In the genomic region with DNA sequence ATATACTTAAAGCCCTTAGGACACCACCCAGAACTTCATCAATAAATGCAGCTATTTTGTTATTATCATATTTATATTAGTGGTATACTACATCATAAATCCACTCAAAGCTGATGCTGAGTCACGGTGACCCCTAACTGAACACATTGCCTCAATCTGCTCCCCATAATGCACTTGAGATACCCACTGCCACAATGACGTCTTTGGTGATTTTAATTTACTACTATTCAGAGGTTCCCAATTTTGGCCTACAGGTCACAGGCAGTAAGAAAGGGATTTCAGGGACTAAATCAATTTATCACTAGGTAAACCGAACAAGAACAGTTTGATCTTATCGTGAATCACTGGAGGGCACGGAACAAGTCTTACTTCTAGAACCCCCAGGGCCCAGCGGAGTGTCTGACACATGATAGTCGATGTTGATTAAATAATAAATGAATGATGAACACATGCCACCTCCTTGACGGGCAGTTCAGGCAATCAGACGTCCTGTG, we compare ENCODE assay signal across 8 cellular contexts. TPM values are rescaled to one million over a fixed set of nuclear protein-coding genes. Genes with fewer than 3 reads are reported as not detected.
DNase-seq lines count a peak whose midpoint lies in the region; ATAC-seq and TF ChIP-seq lines count a peak whose summit lies in the region.

No MANE protein-coding gene starts in this region.

- 14 to 28% (median 18%) methylated on average over 8 to 9 of the region's 9 CpGs for WGBS in adrenal gland, 4 donors

- peaks cover 13% of the 10 kb centered on the region for H3K36me3 Mint-ChIP-seq in activated CD8-positive, alpha-beta memory T cell treated with anti-CD3 and anti-CD28 coated beads, Interleukin-2, amount 10 ng/mL, durations not matched to agents 7 days and 5 days

- H3K27ac ChIP-seq in adrenal gland (peak overlapping the region in 4 of 5 donors; percentile 83 to 96 (median 92)), temporal lobe (ENCODE audit: low read depth, low read length) (peak overlapping the region; percentile 74)

- peak overlapping the region; percentile 72 for H3K27ac Mint-ChIP-seq in activated CD8-positive, alpha-beta memory T cell treated with anti-CD3 and anti-CD28 coated beads, Interleukin-2, amount 10 ng/mL, durations not matched to agents 7 days and 5 days

- TF ChIP-seq CTCF in adrenal gland (IDR thresholded peaks at IDR 0.05) (no peak), kidney epithelial cell (IDR thresholded peaks at IDR 0.05; ENCODE audit: insufficient read depth, low read length, poor library complexity, severe bottlenecking) (no peak)

- peaks cover 0 to 21% of the 10 kb centered on the region in 2 donors for H3K4me1 ChIP-seq in adrenal gland (replicated peaks in 1 of 2)

- TF ChIP-seq POLR2A in adrenal gland (IDR thresholded peaks at IDR 0.05): no peak

- H3K4me1 Mint-ChIP-seq in activated CD8-positive, alpha-beta memory T cell treated with anti-CD3 and anti-CD28 coated beads, Interleukin-2, amount 10 ng/mL, durations not matched to agents 7 days and 5 days: peaks cover 32% of the 10 kb centered on the region

- H3K9me3 Mint-ChIP-seq in activated CD8-positive, alpha-beta memory T cell treated with anti-CD3 and anti-CD28 coated beads, Interleukin-2, amount 10 ng/mL, durations not matched to agents 7 days and 5 days (ENCODE audit: low read depth): no peaks in the 10 kb centered on the region

- intact Hi-C loops in adrenal gland (cut with DNase I): loop anchor here (2.0 to 5.0 kb wide), 2 partner anchors 69 to 70 kb away; partner anchors contain the start of gene PRKAB2 (in 2 of the 2)

- DNase-seq in activated CD8-positive, alpha-beta memory T cell treated with anti-CD3 and anti-CD28 coated beads, Interleukin-2, amount 10 ng/mL, durations not matched to agents 7 days and 5 days: no peak
- DNase-seq in activated CD8-positive, alpha-beta memory T cell treated with anti-CD3 and anti-CD28 coated beads for 24 hours: no peak
- DNase-seq in adrenal gland (no peak), kidney epithelial cell (ENCODE audit: low read depth) (no peak)
- DNase-seq in activated CD8-positive, alpha-beta memory T cell treated with anti-CD3 and anti-CD28 coated beads, Interleukin-2, amount 50 U/mL, for 4 hours: no peak

- ATAC-seq in activated CD8-positive, alpha-beta memory T cell treated with anti-CD3 and anti-CD28 coated beads, Interleukin-2, amount 10 ng/mL, durations not matched to agents 7 days and 5 days: no peak
- ATAC-seq in GM21423 (IDR thresholded peaks at IDR 0.05; ENCODE audit: unreplicated experiment): no peak
- ATAC-seq in GM19397 (IDR thresholded peaks at IDR 0.05; ENCODE audit: unreplicated experiment): no peak

- H3K4me3 ChIP-seq in adrenal gland (peak overlapping the region in 2 of 4 donors; percentile 75 to 93), kidney epithelial cell (ENCODE audit: low read depth, low read length) (peak overlapping the region; percentile 30)

- peaks cover 15% of the 10 kb centered on the region for H3K27me3 Mint-ChIP-seq in activated CD8-positive, alpha-beta memory T cell treated with anti-CD3 and anti-CD28 coated beads, Interleukin-2, amount 10 ng/mL, durations not matched to agents 7 days and 5 days

- H3K9me3 ChIP-seq in adrenal gland (replicated peaks in 1 of 3): no peaks in the 10 kb centered on the region

- H3K4me3 Mint-ChIP-seq in activated CD8-positive, alpha-beta memory T cell treated with anti-CD3 and anti-CD28 coated beads, Interleukin-2, amount 10 ng/mL, durations not matched to agents 7 days and 5 days: peak overlapping the region; percentile 97

- H3K27me3 ChIP-seq in adrenal gland: no peaks in the 10 kb centered on the region
- H3K27me3 ChIP-seq in kidney epithelial cell (ENCODE audit: control insufficient read depth, insufficient read depth, low read length): no peaks in the 10 kb centered on the region

- no peaks in the 10 kb centered on the region for H3K36me3 ChIP-seq in adrenal gland (replicated peaks in 1 of 2)
- no peaks in the 10 kb centered on the region for H3K36me3 ChIP-seq in kidney epithelial cell (ENCODE audit: control insufficient read depth, insufficient read depth, low read length)

- CTCF ChIA-PET in activated CD8-positive, alpha-beta memory T cell treated with anti-CD3 and anti-CD28 coated beads, Interleukin-2, amount 10 ng/mL, durations not matched to agents 7 days and 5 days (lab: Charles Lee): interaction anchor here (0.6 to 3.5 kb wide), 15 partner anchors 11 to 271 kb away, joined by 3 to 42 read pairs (median 4); partner anchors contain the start of genes FMO5 and PRKAB2

RNA-seq across cellular contexts. Expression of gene CHD1L, which starts 0.5 kb away (rescaled TPM):
- total RNA-seq in activated CD8-positive, alpha-beta memory T cell treated with anti-CD3 and anti-CD28 coated beads, Interleukin-2, amount 10 ng/mL, durations not matched to agents 7 days and 5 days: 10 to 100 TPM; 82.2 to 83.7 TPM
- total RNA-seq in adrenal gland (10 to 100 TPM; 11.8 to 28.9 (median 22.6) TPM), kidney epithelial cell (30.6 and 35.7 TPM in 2 replicates), temporal lobe (10.3 TPM)
- 10 to 100 TPM; 20.2 to 28.3 (median 24.2) TPM for polyA plus RNA-seq in adrenal gland

RNA-seq across cellular contexts. Expression of gene FMO5, which starts 16.9 kb away (rescaled TPM):
- total RNA-seq in activated CD8-positive, alpha-beta memory T cell treated with anti-CD3 and anti-CD28 coated beads, Interleukin-2, amount 10 ng/mL, durations not matched to agents 7 days and 5 days: under 1 TPM; 0.66 to 0.96 TPM
- total RNA-seq in adrenal gland (10 to 100 TPM in 6 of 8 donors, 1 to 10 TPM in 2; 6.0 to 28.4 (median 10.9) TPM), kidney epithelial cell (0.38 and 1.3 TPM in 2 replicates), temporal lobe (0.74 TPM)
- polyA plus RNA-seq in adrenal gland: 1 to 10 TPM; 4.6 to 7.3 (median 4.8) TPM
